Comparison of ENCODE assay signal across 24 cellular contexts in genomic region chrX:41808042-41808441, GRCh38.
"Had no signal": no experiment of that assay in that cellular context is flagged by ENCODE, and none has a peak within 500 bp of the region (broad histone marks: within the 10 kb centered on the region; RNA-seq: fewer than 3 reads in every experiment).

No MANE protein-coding gene starts in this region.

- FAIRE-seq: kidney had no signal

- H3K79me2 ChIP-seq: parathyroid adenoma had no signal

- H3K4me3 ChIP-seq: dorsolateral prefrontal cortex, esophagus muscularis mucosa, gastrocnemius medialis, left lung, neural progenitor cell, smooth muscle cell, stomach, thyroid gland, vagina had no signal

- H3K27ac ChIP-seq: dorsolateral prefrontal cortex, esophagus muscularis mucosa, gastrocnemius medialis, left lung, neural progenitor cell, parathyroid adenoma, stomach, thyroid gland, vagina had no signal

- DNase-seq: dorsolateral prefrontal cortex; effector CD4-positive, alpha-beta T cell; foreskin fibroblast; gastrocnemius medialis; head of caudate nucleus; kidney; left lung; mesenchymal stem cell; midbrain; naive thymus-derived CD4-positive, alpha-beta T cell; stimulated activated CD4-positive, alpha-beta T cell treated with anti-CD3 and anti-CD28 coated beads, Interleukin-12 subunit alpha, Interleukin-12 subunit beta, amount 100 ng/mL, for 4 hours; stimulated activated CD4-positive, alpha-beta T cell treated with anti-CD3 and anti-CD28 coated beads, Interleukin-2, amount 100 ng/mL, for 24 hours; stimulated activated CD4-positive, alpha-beta T cell treated with anti-CD3 and anti-CD28 coated beads, Interleukin-4, amount 100 ng/mL, for 24 hours; stimulated activated naive CD4-positive, alpha-beta T cell treated with Interleukin-2 at 50 U/mL for 16 hours; stomach; thyroid gland; trophoblast cell had no signal

- H2AFZ ChIP-seq: neural progenitor cell, parathyroid adenoma had no signal

- H3K9ac ChIP-seq: neural progenitor cell, parathyroid adenoma had no signal

- H3K36me3 ChIP-seq: esophagus muscularis mucosa, gastrocnemius medialis, left lung, neural progenitor cell, stomach, thyroid gland, vagina had no signal

- H3K4me2 ChIP-seq: neural progenitor cell, smooth muscle cell had no signal

- H3K4me1 ChIP-seq: esophagus muscularis mucosa, gastrocnemius medialis, left lung, parathyroid adenoma, stomach, thyroid gland, vagina had no signal

- H3K27me3 ChIP-seq: esophagus muscularis mucosa, gastrocnemius medialis, left lung, neural progenitor cell, stomach, thyroid gland, vagina had no signal

- H3K9me3 ChIP-seq: gastrocnemius medialis, left lung, thyroid gland, vagina had no signal

- ATAC-seq: gastrocnemius medialis; left lung; naive thymus-derived CD4-positive, alpha-beta T cell; sciatic nerve; stimulated activated effector memory CD8-positive, alpha-beta T cell treated with anti-CD3 and anti-CD28 coated beads, Interleukin-12 subunit alpha, Interleukin-12 subunit beta, amount 100 ng/mL, for 72 hours had no signal
